ENCODE assay signal across 9 cellular contexts in the genomic region with DNA sequence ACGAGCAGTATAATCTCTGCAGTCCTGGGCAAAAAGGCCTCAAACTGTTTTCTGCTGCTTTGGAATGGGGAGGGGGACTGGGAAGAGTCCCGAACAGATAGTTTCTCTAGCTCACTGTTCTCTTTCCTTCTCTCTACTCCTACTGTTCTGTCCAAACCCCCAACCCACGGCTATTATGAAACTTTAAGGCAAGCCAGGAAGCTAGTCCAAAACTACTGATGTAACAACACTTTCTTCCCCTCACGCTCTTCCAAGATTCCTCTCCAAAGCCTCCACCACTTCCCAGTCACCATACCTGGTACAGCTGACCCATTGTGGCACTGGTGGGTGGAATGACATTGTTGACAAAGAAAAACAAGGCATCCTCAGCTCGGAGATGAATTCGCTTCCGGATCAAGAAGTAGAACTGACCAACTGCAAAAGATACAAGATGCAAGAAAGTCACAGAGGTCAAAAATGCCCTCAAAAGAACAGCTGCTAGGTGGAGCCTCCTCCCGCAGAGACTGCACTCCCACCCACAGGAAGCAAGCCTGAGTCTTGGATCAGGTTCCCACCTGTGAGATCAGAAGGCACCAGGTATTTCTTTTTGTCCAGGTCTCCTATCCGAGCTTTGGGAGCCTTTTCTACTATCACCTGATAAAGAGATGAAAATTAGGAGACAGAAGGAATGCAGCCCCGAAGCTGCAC. TPM values are rescaled to one million over a fixed set of nuclear protein-coding genes. Genes with fewer than 3 reads are reported as not detected.
DNase-seq lines count a peak whose midpoint lies in the region; ATAC-seq and TF ChIP-seq lines count a peak whose summit lies in the region.
"Had no signal": no experiment of that assay in that cellular context is flagged by ENCODE, and none has a peak within 500 bp of the region (broad histone marks: within the 10 kb centered on the region; RNA-seq: fewer than 3 reads in every experiment).

No MANE protein-coding gene starts in this region.

- peaks cover 0 to 28% (median 14%) of the 10 kb centered on the region in 4 donors for H3K36me3 ChIP-seq in transverse colon

- no peak for DNase-seq in activated T-cell treated with anti-CD3 and anti-CD28 coated beads, Interleukin-2, amount 50 U/mL, for 4 hours
- no peak for DNase-seq in activated T-cell treated with anti-CD3 and anti-CD28 coated beads, Interleukin-2, amount 50 U/mL, for 1 hour
- DNase-seq in lower leg skin (ENCODE audit: low spot score in 2 of 2) (no peak), transverse colon (no peak), AG08396 (ENCODE audit: low spot score) (no peak)
- DNase-seq in stimulated activated CD4-positive, alpha-beta T cell treated with anti-CD3 and anti-CD28 coated beads, Interleukin-2, amount 100 ng/mL, for 24 hours: no peak
- DNase-seq: activated CD4-positive, alpha-beta T cell treated with anti-CD3 and anti-CD28 coated beads, Interleukin-2, amount 50 U/mL, for 48 hours had no signal

- no peak for ATAC-seq in activated T-cell treated with anti-CD3 and anti-CD28 coated beads, Interleukin-2, amount 50 U/mL, for 4 hours
- ATAC-seq in GM19035 (IDR thresholded peaks at IDR 0.05; ENCODE audit: unreplicated experiment): no peak

- no peaks in the 10 kb centered on the region for H3K27me3 Mint-ChIP-seq in activated T-cell treated with anti-CD3 and anti-CD28 coated beads, Interleukin-2, amount 50 U/mL, for 4 hours (ENCODE audit: low read depth)

- no peaks in the 10 kb centered on the region for H3K27me3 ChIP-seq in transverse colon

- in situ Hi-C loops in transverse colon (cut with MboI; ENCODE audit: low pct_ligation_motif_present in 1 of 4, low pct_unique_long_range_greater_than_20kb in 1 of 4, low sequenced_read_pairs in 3 of 4): loop anchor here in 1 of 4 donors (25.0 kb wide), 1 partner anchor 896 kb away; no protein-coding TSS in a partner anchor

- no peaks in the 10 kb centered on the region for H3K9me3 ChIP-seq in transverse colon

- WGBS in lower leg skin, 2 donors: 30 to 32% methylated on average over 10 of the region's 10 CpGs
- 25 to 44% methylated on average over 3 to 10 of the region's 10 CpGs for WGBS in transverse colon (ENCODE audit: low coverage in 1 of 2), 2 donors

- TF ChIP-seq EP300 in transverse colon (IDR thresholded peaks at IDR 0.05; ENCODE audit: low read depth): no peak

- TF ChIP-seq CTCF in lower leg skin (IDR thresholded peaks at IDR 0.05): no peak
- TF ChIP-seq CTCF in transverse colon (IDR thresholded peaks at IDR 0.05): no peak

- peaks cover 21% of the 10 kb centered on the region for H3K36me3 Mint-ChIP-seq in activated T-cell treated with anti-CD3 and anti-CD28 coated beads, Interleukin-2, amount 50 U/mL, for 4 hours (ENCODE audit: insufficient read depth)

- H3K27ac ChIP-seq in angular gyrus (ENCODE audit: low read depth, low read length) (peak overlapping the region; percentile 100), transverse colon (peak overlapping the region; percentile 91 to 99 (median 98))

- peaks cover 41% of the 10 kb centered on the region for H3K4me1 Mint-ChIP-seq in activated T-cell treated with anti-CD3 and anti-CD28 coated beads, Interleukin-2, amount 50 U/mL, for 4 hours (ENCODE audit: low read depth)

- no peaks in the 10 kb centered on the region for H3K9me3 Mint-ChIP-seq in activated T-cell treated with anti-CD3 and anti-CD28 coated beads, Interleukin-2, amount 50 U/mL, for 4 hours

- no peak for TF ChIP-seq POLR2A in lower leg skin (IDR thresholded peaks at IDR 0.05)
- TF ChIP-seq POLR2A in transverse colon (IDR thresholded peaks at IDR 0.05): no peak

- H3K4me3 ChIP-seq in lower leg skin (ENCODE audit: low read depth, poor library complexity, severe bottlenecking): peak overlapping the region; percentile 97
- H3K4me3 ChIP-seq in transverse colon: peak overlapping the region; percentile 64 to 95 (median 82)

- intact Hi-C loops in lower leg skin (cut with DNase I; ENCODE audit: low total_unique reads): no loop called here
- intact Hi-C loops in transverse colon (cut with DNase I; ENCODE audit: low total_unique reads): loop anchor here (5.0 kb wide), 1 partner anchor 601 kb away; no protein-coding TSS in a partner anchor

- peak overlapping the region; percentile 98 for H3K4me3 Mint-ChIP-seq in activated T-cell treated with anti-CD3 and anti-CD28 coated beads, Interleukin-2, amount 50 U/mL, for 4 hours

- peaks cover 23 to 44% (median 33%) of the 10 kb centered on the region in 4 donors for H3K4me1 ChIP-seq in transverse colon

RNA-seq across cellular contexts. Expression of a gene that starts 1.1 kb away (rescaled TPM):
- total RNA-seq in activated T-cell treated with anti-CD3 and anti-CD28 coated beads, Interleukin-2, amount 50 U/mL, for 4 hours: 100 to 1,000 TPM; 114 to 136 (median 133) TPM
- total RNA-seq in lower leg skin (100 to 1,000 TPM; 253 to 667 (median 538) TPM), transverse colon (100 to 1,000 TPM; 209 to 479 (median 394) TPM)

RNA-seq across cellular contexts. Expression of a gene that starts 1.9 kb away (rescaled TPM):
- 10 to 100 TPM; 42.6 to 47.6 (median 43.0) TPM for total RNA-seq in activated T-cell treated with anti-CD3 and anti-CD28 coated beads, Interleukin-2, amount 50 U/mL, for 4 hours
- 10 to 100 TPM; 23.4 to 32.5 (median 27.9) TPM for total RNA-seq in lower leg skin
- 10 to 100 TPM; 20.6 to 33.5 (median 27.8) TPM for total RNA-seq in transverse colon

RNA-seq across cellular contexts. Expression of a gene that starts 6.9 kb away (rescaled TPM):
- 10 to 100 TPM; 62.9 to 65.3 (median 63.2) TPM for total RNA-seq in activated T-cell treated with anti-CD3 and anti-CD28 coated beads, Interleukin-2, amount 50 U/mL, for 4 hours
- total RNA-seq in lower leg skin: 10 to 100 TPM; 51.7 to 87.5 (median 67.8) TPM
- 100 to 1,000 TPM in 2 of 4 donors, 10 to 100 TPM in 2; 35.9 to 182 (median 69.2) TPM for total RNA-seq in transverse colon

RNA-seq across cellular contexts. Expression of a gene that starts 10.3 kb away (rescaled TPM):
- total RNA-seq in activated T-cell treated with anti-CD3 and anti-CD28 coated beads, Interleukin-2, amount 50 U/mL, for 4 hours: 100 to 1,000 TPM; 190 to 210 (median 196) TPM
- total RNA-seq in lower leg skin: 10 to 100 TPM; 55.3 to 79.2 (median 70.4) TPM
- total RNA-seq in transverse colon: 100 to 1,000 TPM in 1 of 4 donors, 10 to 100 TPM in 3; 52.3 to 113 (median 60.4) TPM

RNA-seq across cellular contexts. Expression of a gene that starts 10.8 kb away (rescaled TPM):
- 100 to 1,000 TPM; 107 to 138 (median 117) TPM for total RNA-seq in activated T-cell treated with anti-CD3 and anti-CD28 coated beads, Interleukin-2, amount 50 U/mL, for 4 hours
- total RNA-seq in lower leg skin: 10 to 100 TPM; 10.8 to 20.6 (median 17.1) TPM
- 10 to 100 TPM in 3 of 4 donors, 1 to 10 TPM in 1; 4.9 to 36.2 (median 30.3) TPM for total RNA-seq in transverse colon
